10 cellular contexts compared by ENCODE assay signal in the genomic region with DNA sequence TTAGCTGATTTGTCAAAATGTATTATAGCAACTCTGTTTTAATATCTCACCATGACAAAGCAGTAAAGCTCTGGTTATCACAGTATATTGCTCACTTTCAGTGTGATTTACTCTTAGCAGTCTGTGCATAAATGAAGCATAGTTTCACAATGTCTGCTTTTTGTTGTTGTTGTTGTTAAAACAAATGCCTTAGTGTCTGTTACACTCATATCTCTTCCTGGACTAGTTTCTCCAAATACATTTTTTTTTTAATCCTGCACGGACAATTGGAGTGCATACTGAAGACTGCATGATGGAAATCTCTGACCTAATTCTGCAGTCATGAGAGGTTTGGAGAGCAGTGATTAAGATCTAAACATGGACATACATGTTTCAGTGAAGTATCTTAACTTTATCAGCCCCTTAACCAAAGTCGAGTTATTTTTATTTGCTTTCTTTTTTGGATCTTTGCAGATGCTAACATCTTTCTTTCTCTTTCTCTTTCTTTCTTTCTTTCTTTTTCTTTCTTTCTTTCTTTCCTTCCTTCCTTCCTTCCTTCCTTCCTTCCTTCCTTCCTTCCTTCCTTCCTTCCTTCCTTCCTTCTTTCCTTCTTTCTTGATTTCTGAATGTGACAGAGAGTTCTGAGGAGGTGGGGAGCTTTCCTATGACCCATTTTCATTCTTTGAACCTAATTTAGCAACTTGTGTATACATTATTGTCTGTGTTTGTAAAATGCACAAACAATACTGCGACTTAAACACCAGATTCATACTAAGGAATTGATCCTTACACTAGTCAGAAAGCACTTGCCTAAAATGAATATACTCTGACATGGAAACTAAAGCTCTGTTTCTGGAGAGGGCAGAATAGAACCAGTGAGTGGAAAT.
A peak's percentile ranks its signal among the peaks of the same experiment; 100 is the strongest.
DNase-seq lines count a peak whose midpoint lies in the region; ATAC-seq, FAIRE-seq and TF ChIP-seq lines count a peak whose summit lies in the region.
"Had no signal": no experiment of that assay in that cellular context is flagged by ENCODE, and none has a peak within 500 bp of the region (broad histone marks: within the 10 kb centered on the region; RNA-seq: fewer than 3 reads in every experiment).

No MANE protein-coding gene starts in this region.

- H3K4me2 ChIP-seq in BLaER1 (peak overlapping the region; percentile 10; the same call in 1 of the 2 replicates), K562 (ENCODE audit: insufficient read depth, low read length) (no peak overlapping the region)

- H3K27ac Mint-ChIP-seq in glutamatergic neuron (ENCODE audit: unreplicated experiment): no peak overlapping the region

- no peaks in the 10 kb centered on the region for H4K20me1 ChIP-seq in BLaER1
- H4K20me1 ChIP-seq in K562 (replicated peaks; ENCODE audit: control insufficient read depth, insufficient read depth, low read length): no peaks in the 10 kb centered on the region

- H3K27ac ChIP-seq in BLaER1 (no peak overlapping the region), K562 (ENCODE audit: extremely low read depth, low read depth, low read length) (no peak overlapping the region), left lung (peak overlapping the region; percentile 13 to 72)

- H3K27me3 ChIP-seq in BLaER1 (no peaks in the 10 kb centered on the region), K562 (ENCODE audit: control insufficient read depth in 2 of 2, insufficient read depth in 2 of 2, low read length in 2 of 2) (no peaks in the 10 kb centered on the region), left lung (no peaks in the 10 kb centered on the region)

- H3K9me3 Mint-ChIP-seq in glutamatergic neuron (ENCODE audit: unreplicated experiment): no peaks in the 10 kb centered on the region

- no peak overlapping the region for H3K4me3 Mint-ChIP-seq in glutamatergic neuron (ENCODE audit: unreplicated experiment)

- H3K9me1 ChIP-seq in K562 (ENCODE audit: control insufficient read depth, insufficient read depth, low read length): no peaks in the 10 kb centered on the region

- H3K4me1 Mint-ChIP-seq in glutamatergic neuron (ENCODE audit: low read depth, unreplicated experiment): peaks cover 11% of the 10 kb centered on the region

- H3K36me3 ChIP-seq in BLaER1 (no peaks in the 10 kb centered on the region), K562 (ENCODE audit: control insufficient read depth, insufficient read depth, low read length) (no peaks in the 10 kb centered on the region), left lung (no peaks in the 10 kb centered on the region)

- no peak overlapping the region for H2AFZ ChIP-seq in K562 (ENCODE audit: low read depth, low read length)

- DNase-seq in H54 (ENCODE audit: insufficient read length, low spot score) (no peak), K562 (ENCODE audit: extremely low read depth in 1 of 4, low spot score in 3 of 4) (no peak), left lung (no peak), NCI-H2227 (lab: John Stamatoyannopoulos, UW; ENCODE audit: unreplicated experiment) (no peak), glutamatergic neuron (no peak), HUDEP-2 (lab: John Stamatoyannopoulos, UW; ENCODE audit: unreplicated experiment in 76 of 76) (no peak)
- DNase-seq: NCI-H1417, right cardiac atrium had no signal

- BruUV-seq in K562 (replicated peaks; lab: Mats Ljungman, UMichigan): no TSS peak

- no peaks in the 10 kb centered on the region for H3K79me2 ChIP-seq in K562 (ENCODE audit: control insufficient read depth, insufficient read depth, low read length)

- intact Hi-C loops in K562 (cut with micrococcal nuclease) (no loop called here), left lung (cut with DNase I) (no loop called here)

- ATAC-seq in K562 (no peak), left lung (peak; percentile 34), HG02588 (IDR thresholded peaks at IDR 0.05; ENCODE audit: unreplicated experiment) (no peak)
- ATAC-seq: right cardiac atrium had no signal

- FAIRE-seq in H54 (lab: Jason Lieb, UNC) (peak; percentile 55), K562 (lab: Jason Lieb, UNC) (no peak)

- POLR2A ChIA-PET in K562 (lab: Yijun Ruan, JAX): no interaction called here

- in situ Hi-C loops in K562 (cut with MboI): no loop called here

- H3K4me1 ChIP-seq in BLaER1: peaks cover 41% of the 10 kb centered on the region
- H3K4me1 ChIP-seq in K562 (replicated peaks in 1 of 2; ENCODE audit: control insufficient read depth in 2 of 2, insufficient read depth in 2 of 2, low read length in 2 of 2): peaks cover 0 to 5% of the 10 kb centered on the region in 2 experiments; a peak in 1 of 5 replicates
- H3K4me1 ChIP-seq in left lung: peaks cover 22 to 57% of the 10 kb centered on the region in 2 donors

- H3K36me3 Mint-ChIP-seq in glutamatergic neuron (ENCODE audit: unreplicated experiment): no peaks in the 10 kb centered on the region

- no peak for TF ChIP-seq POLR2A in H54 (IDR thresholded peaks at IDR 0.05; ENCODE audit: low read depth, low read length)
- TF ChIP-seq POLR2A in K562 (conservative IDR thresholded peaks at IDR 0.05): no peak

- H3K9ac ChIP-seq in BLaER1 (no peak overlapping the region), K562 (ENCODE audit: insufficient read depth in 1 of 2, low read depth in 2 of 2, low read length in 2 of 2) (no peak overlapping the region)

- no peak for TF ChIP-seq RAD21 in K562 (CRISPR knock-in tag; conservative IDR thresholded peaks at IDR 0.05 in 1 of 2, IDR thresholded peaks at IDR 0.05 in 1 of 2)

- 6% methylated on average over 3 of the region's 3 CpGs for WGBS in K562 (ENCODE audit: insufficient coverage, low coverage, missing lambda C conversion rate)

- H3K4me3 ChIP-seq in BLaER1: no peak overlapping the region
- no peak overlapping the region for H3K4me3 ChIP-seq in K562
- H3K4me3 ChIP-seq in left lung: no peak overlapping the region

- TF ChIP-seq CTCF in K562 (IDR thresholded peaks at IDR 0.05 in 2 of 3, conservative IDR thresholded peaks at IDR 0.05 in 1 of 3; ENCODE audit: insufficient read depth in 2 of 3, low read depth in 1 of 3, low read length in 3 of 3) (no peak), left lung (IDR thresholded peaks at IDR 0.05) (no peak), glutamatergic neuron (IDR thresholded peaks at IDR 0.05; ENCODE audit: partially characterized antibody, unreplicated experiment) (no peak)

- H3K9me3 ChIP-seq in BLaER1 (no peaks in the 10 kb centered on the region), K562 (replicated peaks; ENCODE audit: control insufficient read depth, insufficient read depth, low read depth, low read length) (no peaks in the 10 kb centered on the region; the same call in 1 of the 2 replicates), left lung (no peaks in the 10 kb centered on the region)

- CTCF ChIA-PET in K562 (lab: Yijun Ruan, JAX; ENCODE audit: low intra/inter-chr PET ratio): no interaction called here

- no peaks in the 10 kb centered on the region for H3K27me3 Mint-ChIP-seq in glutamatergic neuron (ENCODE audit: unreplicated experiment)

- TF ChIP-seq EP300 in K562 (IDR thresholded peaks at IDR 0.05; ENCODE audit: low read length): no peak

TF ChIP-seq in K562, 482 proteins besides CTCF, POLR2A, EP300 and RAD21:
- TF ChIP-seq MAFG (tag; conservative IDR thresholded peaks at IDR 0.05) (peak; percentile 50), SP2 (IDR thresholded peaks at IDR 0.05; ENCODE audit: extremely low read depth, low read depth, low read length, poor library complexity, severe bottlenecking) (no peak), ZNF512 (tag; IDR thresholded peaks at IDR 0.05) (peak; percentile 89), C11orf30 (IDR thresholded peaks at IDR 0.05; ENCODE audit: low read depth) (0 out of 2 replicates have a peak, but pooled peaks have one; percentile 12), NFE2 (IDR thresholded peaks at IDR 0.05; ENCODE audit: low read depth) (peak; percentile 33; the same call in 1 of the 2 replicates)

Comparison
In these comparisons a context has a peak if more than half of its experiments do, and no peak if none do; other contexts are left out.
1. H3K27ac ChIP-seq: peak in left lung (2 of 2); none in BLaER1 (single experiment) and K562 (single experiment).